Comparison of ENCODE assay signal across 7 cellular contexts in the genomic region with DNA sequence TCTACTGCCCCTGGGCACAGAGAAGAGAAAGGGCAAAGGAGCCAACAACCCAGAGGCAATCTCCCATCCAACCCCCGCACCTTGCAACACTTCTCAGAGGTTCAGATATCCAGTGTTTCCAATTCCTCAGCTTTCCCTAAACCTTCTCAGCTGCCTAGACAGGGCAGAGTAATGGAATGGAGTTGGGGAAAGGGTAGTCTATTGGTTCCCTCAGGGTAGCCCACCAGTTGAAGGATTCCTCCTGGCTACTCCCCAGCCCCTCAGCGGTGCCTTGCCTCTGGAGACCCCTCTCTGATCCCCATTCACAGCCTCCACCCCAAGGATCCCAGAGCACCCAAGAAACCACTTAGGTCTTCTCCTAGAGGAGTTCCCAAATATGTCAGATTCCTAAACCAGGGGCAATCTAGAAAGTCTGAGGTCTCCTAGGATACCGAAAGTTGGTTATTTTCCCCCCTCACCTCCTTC. TPM values are rescaled to one million over a fixed set of nuclear protein-coding genes. Genes with fewer than 3 reads are reported as not detected.
DNase-seq lines count a peak whose midpoint lies in the region; ATAC-seq and TF ChIP-seq lines count a peak whose summit lies in the region.
"Had no signal": no experiment of that assay in that cellular context is flagged by ENCODE, and none has a peak within 500 bp of the region (broad histone marks: within the 10 kb centered on the region; RNA-seq: fewer than 3 reads in every experiment).

No MANE protein-coding gene starts in this region.

- H3K9ac ChIP-seq in parathyroid adenoma: no peak overlapping the region

- no peak for ATAC-seq in HG03469 (IDR thresholded peaks at IDR 0.05; ENCODE audit: unreplicated experiment)

- H3K4me2 ChIP-seq in parathyroid adenoma (ENCODE audit: low read length): peak overlapping the region; percentile 79

- no peak for TF ChIP-seq CTCF in HFF-Myc (IDR thresholded peaks at IDR 0.05; ENCODE audit: low read depth, low read length, missing control alignments)
- TF ChIP-seq CTCF in dorsolateral prefrontal cortex (IDR thresholded peaks at IDR 0.05 in 54 of 56, conservative IDR thresholded peaks at IDR 0.05 in 2 of 56; ENCODE audit: low read depth in 1 of 56, partially characterized antibody in 56 of 56): no peak
- no peak for TF ChIP-seq CTCF in parathyroid adenoma (IDR thresholded peaks at IDR 0.05)

- H2AFZ ChIP-seq in parathyroid adenoma: peak overlapping the region; percentile 94

- intact Hi-C loops in dorsolateral prefrontal cortex (cut with DNase I): no loop called here

- no peak overlapping the region for H3K27ac ChIP-seq in dorsolateral prefrontal cortex
- H3K27ac ChIP-seq in parathyroid adenoma: peak overlapping the region; percentile 2

- H3K36me3 ChIP-seq in parathyroid adenoma (ENCODE audit: control insufficient read depth, insufficient read depth, low read length): no peaks in the 10 kb centered on the region

- DNase-seq in HFF-Myc (ENCODE audit: extremely low read depth, low read depth) (no peak), dorsolateral prefrontal cortex (no peak), NCI-H1417 (lab: John Stamatoyannopoulos, UW) (no peak), NCI-H524 treated with DMSO at 0.1 percent for 48 hours (lab: John Stamatoyannopoulos, UW) (no peak)
- DNase-seq: activated gamma-delta T cell had no signal

- H3K79me2 ChIP-seq in parathyroid adenoma: no peaks in the 10 kb centered on the region

- H3K9me3 ChIP-seq in parathyroid adenoma (ENCODE audit: control insufficient read depth, low read length): no peaks in the 10 kb centered on the region

- H3K27me3 ChIP-seq in dorsolateral prefrontal cortex (peaks cover 0 to 27% (median 4%) of the 10 kb centered on the region in 45 donors), parathyroid adenoma (ENCODE audit: control insufficient read depth, insufficient read depth, low read length) (no peaks in the 10 kb centered on the region)

- H3K4me1 ChIP-seq in parathyroid adenoma: peaks cover 24% of the 10 kb centered on the region

- H3K4me3 ChIP-seq in HFF-Myc (replicated peaks; ENCODE audit: low read depth, low read length): peak overlapping the region; percentile 16
- peak overlapping the region in 34 of 59 donors; percentile 20 to 63 (median 39) for H3K4me3 ChIP-seq in dorsolateral prefrontal cortex
- H3K4me3 ChIP-seq in parathyroid adenoma (ENCODE audit: low read depth, low read length): peak overlapping the region; percentile 50

RNA-seq across cellular contexts. Expression of a gene that starts 0.5 kb away (rescaled TPM):
- 1 to 10 TPM in 27 of 120 experiments, under 1 TPM in 67, not detected in 26; 0.27 to 3.7 (median 0.67) TPM for total RNA-seq in dorsolateral prefrontal cortex

RNA-seq across cellular contexts. Expression of a gene that starts 19.8 kb away (rescaled TPM):
- total RNA-seq in dorsolateral prefrontal cortex: 100 to 1,000 TPM; 289 to 594 (median 437) TPM

RNA-seq across cellular contexts. Expression of a gene that starts 20.4 kb away (rescaled TPM):
- 100 to 1,000 TPM in 115 of 120 experiments, 10 to 100 TPM in 5; 82.3 to 164 (median 125) TPM for total RNA-seq in dorsolateral prefrontal cortex

RNA-seq across cellular contexts. Expression of a gene that starts 24.6 kb away (rescaled TPM):
- 100 to 1,000 TPM in 3 of 120 experiments, 10 to 100 TPM in 117; 56.8 to 104 (median 78.9) TPM for total RNA-seq in dorsolateral prefrontal cortex
